24 cellular contexts compared by ENCODE assay signal in the genomic region with DNA sequence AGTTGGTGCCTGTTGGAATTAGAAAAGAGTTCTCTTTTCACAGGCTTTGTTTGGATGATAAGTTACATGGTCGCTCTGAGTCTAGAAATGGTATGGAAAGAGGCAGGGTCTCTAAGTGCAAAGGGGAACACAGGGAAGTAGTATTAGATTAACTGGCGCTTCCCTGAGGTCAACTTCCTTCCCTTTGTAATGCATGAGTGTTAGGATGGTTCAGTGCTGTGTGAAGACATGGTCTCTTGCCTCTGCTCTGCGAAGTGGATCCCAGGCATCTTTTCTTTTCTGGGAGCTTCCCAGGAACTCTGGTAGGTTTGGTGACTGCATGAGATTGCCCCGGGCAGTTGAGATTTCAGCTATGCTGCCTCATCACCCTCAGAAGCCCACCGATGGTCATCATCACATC.
"Had no signal": no experiment of that assay in that cellular context is flagged by ENCODE, and none has a peak within 500 bp of the region (broad histone marks: within the 10 kb centered on the region; RNA-seq: fewer than 3 reads in every experiment).

No MANE protein-coding gene starts in this region.

- H2AFZ ChIP-seq: PC-9 had no signal

- H3K4me3 ChIP-seq: PC-9, Peyer's patch, SJCRH30 had no signal

- ATAC-seq: Right ventricle myocardium inferior, SK-N-SH treated with all-trans-retinoic acid at 6 μM for 48 hours had no signal

- H3K9me3 ChIP-seq: Peyer's patch, SJCRH30 had no signal

- H3K27ac ChIP-seq: PC-9, Peyer's patch, SJCRH30 had no signal

- H3K36me3 ChIP-seq: Peyer's patch, SJCRH30 had no signal

- H3K27me3 ChIP-seq: Peyer's patch, SJCRH30 had no signal

- DNase-seq: KBM-7, MV-4-11, NCI-H1048, NCI-H1105, NCI-H1417 treated with DMSO at 0.1 percent for 48 hours, NCI-H146, NCI-H1694 treated with DMSO at 0.1 percent for 48 hours, NCI-H2029, NCI-H2081 treated with DMSO at 0.1 percent for 48 hours, NCI-H2171, NCI-H226, NCI-H446, NCI-H510A, NCI-H524 treated with DMSO at 0.1 percent for 48 hours, NCI-H69, NCI-H774, OCI-M1, PC-9, Peyer's patch, SHP77 treated with DMSO at 0.1 percent for 48 hours, SJCRH30, T-helper 1 cell had no signal

- H3K4me1 ChIP-seq: SJCRH30 had no signal

- H3K4me2 ChIP-seq: PC-9 had no signal
